In the genomic region with DNA sequence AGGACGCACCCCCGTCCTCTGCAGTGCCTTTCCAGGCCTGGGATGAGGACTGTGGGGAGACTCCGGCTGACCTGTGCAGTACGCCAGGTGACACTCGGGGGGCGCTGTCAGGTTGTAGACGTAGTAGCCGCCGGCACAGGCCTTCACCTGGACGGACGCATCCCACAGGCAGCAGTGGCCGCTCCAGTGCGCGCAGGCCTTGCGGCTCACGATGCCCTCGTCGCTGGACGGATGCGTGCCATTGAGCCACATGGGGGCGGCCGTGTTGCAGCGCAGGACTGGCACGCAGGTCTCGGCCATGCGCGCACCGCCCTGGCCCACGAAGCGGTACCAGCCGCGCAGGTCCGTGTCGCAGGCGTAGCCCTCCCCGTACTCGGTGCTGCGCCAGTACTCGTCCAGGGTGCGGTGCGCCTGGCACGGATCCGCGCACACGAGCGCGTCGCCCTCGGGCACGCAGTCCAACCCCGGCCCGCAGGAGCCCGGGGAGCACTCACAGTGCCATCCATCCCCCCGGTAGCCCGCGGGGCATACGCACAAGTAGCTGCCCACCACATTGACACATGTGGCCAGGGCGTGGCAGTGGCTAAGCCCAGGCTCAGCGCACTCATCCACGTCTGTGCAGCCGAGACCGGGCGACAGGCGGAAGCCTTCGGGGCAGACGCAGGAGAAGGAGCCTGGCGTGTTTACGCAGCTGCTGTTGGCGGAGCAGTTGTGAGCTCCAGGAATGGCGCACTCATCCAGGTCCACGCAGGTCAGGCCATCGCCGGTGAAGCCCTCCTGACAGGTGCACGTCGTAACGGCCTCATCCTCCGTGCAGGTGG, we compare ENCODE assay signal across 1 cellular context.
A peak's percentile ranks its signal among the peaks of the same experiment; 100 is the strongest.
TF ChIP-seq lines count a peak whose summit lies in the region.

No MANE protein-coding gene starts in this region.

TF ChIP-seq in HepG2, 621 proteins besides CTCF, POLR2A, EP300 and RAD21 (continues in another document):
- no peak for TF ChIP-seq ZNF577 (CRISPR knock-in tag; IDR thresholded peaks at IDR 0.05; ENCODE audit: borderline replicate concordance, low read depth)
- TF ChIP-seq DR1 (CRISPR knock-in tag; IDR thresholded peaks at IDR 0.05) = peak; percentile 38; the same call in 1 of the 2 replicates
- no peak for TF ChIP-seq ZNF788 (CRISPR knock-in tag; IDR thresholded peaks at IDR 0.05; ENCODE audit: borderline replicate concordance)
- TF ChIP-seq CBX1 (IDR thresholded peaks at IDR 0.05; ENCODE audit: low read depth) = no peak
- TF ChIP-seq ONECUT2 (CRISPR knock-in tag; IDR thresholded peaks at IDR 0.05) = no peak
- no peak for TF ChIP-seq FOXP1 (IDR thresholded peaks at IDR 0.05)
- TF ChIP-seq FOXP1 (CRISPR knock-in tag; IDR thresholded peaks at IDR 0.05) = no peak
- TF ChIP-seq, protein P1, sequence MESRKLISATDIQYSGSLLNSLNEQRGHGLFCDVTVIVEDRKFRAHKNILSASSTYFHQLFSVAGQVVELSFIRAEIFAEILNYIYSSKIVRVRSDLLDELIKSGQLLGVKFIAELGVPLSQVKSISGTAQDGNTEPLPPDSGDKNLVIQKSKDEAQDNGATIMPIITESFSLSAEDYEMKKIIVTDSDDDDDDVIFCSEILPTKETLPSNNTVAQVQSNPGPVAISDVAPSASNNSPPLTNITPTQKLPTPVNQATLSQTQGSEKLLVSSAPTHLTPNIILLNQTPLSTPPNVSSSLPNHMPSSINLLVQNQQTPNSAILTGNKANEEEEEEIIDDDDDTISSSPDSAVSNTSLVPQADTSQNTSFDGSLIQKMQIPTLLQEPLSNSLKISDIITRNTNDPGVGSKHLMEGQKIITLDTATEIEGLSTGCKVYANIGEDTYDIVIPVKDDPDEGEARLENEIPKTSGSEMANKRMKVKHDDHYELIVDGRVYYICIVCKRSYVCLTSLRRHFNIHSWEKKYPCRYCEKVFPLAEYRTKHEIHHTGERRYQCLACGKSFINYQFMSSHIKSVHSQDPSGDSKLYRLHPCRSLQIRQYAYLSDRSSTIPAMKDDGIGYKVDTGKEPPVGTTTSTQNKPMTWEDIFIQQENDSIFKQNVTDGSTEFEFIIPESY (CRISPR knock-in tag; IDR thresholded peaks at IDR 0.05) = peak; percentile 23; the same call in 1 of the 2 replicates
- no peak for TF ChIP-seq HOXD1 (CRISPR knock-in tag; IDR thresholded peaks at IDR 0.05)
- peak; percentile 78; the same call in 1 of the 2 replicates for TF ChIP-seq ZNF800 (CRISPR knock-in tag; IDR thresholded peaks at IDR 0.05)
- peak; percentile 50 for TF ChIP-seq ZNF407 (CRISPR knock-in tag; IDR thresholded peaks at IDR 0.05; ENCODE audit: not compliant biosample characterization)
- TF ChIP-seq ZNF562 (CRISPR knock-in tag; IDR thresholded peaks at IDR 0.05; ENCODE audit: borderline replicate concordance) = no peak
- TF ChIP-seq, protein P2, sequence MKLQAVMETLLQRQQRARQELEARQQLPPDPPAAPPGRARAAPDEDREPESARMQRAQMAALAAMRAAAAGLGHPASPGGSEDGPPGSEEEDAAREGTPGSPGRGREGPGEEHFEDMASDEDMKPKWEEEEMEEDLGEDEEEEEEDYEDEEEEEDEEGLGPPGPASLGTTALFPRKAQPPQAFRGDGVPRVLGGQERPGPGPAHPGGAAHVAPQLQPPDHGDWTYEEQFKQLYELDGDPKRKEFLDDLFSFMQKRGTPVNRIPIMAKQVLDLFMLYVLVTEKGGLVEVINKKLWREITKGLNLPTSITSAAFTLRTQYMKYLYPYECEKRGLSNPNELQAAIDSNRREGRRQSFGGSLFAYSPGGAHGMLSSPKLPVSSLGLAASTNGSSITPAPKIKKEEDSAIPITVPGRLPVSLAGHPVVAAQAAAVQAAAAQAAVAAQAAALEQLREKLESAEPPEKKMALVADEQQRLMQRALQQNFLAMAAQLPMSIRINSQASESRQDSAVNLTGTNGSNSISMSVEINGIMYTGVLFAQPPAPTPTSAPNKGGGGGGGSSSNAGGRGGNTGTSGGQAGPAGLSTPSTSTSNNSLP (IDR thresholded peaks at IDR 0.05; ENCODE audit: low read depth, low read length) = no peak
- TF ChIP-seq NKX3-1 (CRISPR knock-in tag; IDR thresholded peaks at IDR 0.05) = no peak
- TF ChIP-seq YEATS2 (CRISPR knock-in tag; IDR thresholded peaks at IDR 0.05; ENCODE audit: borderline replicate concordance) = no peak
- TF ChIP-seq GLMP (CRISPR knock-in tag; IDR thresholded peaks at IDR 0.05; ENCODE audit: borderline replicate concordance) = no peak
- TF ChIP-seq NR1H2 (CRISPR knock-in tag; IDR thresholded peaks at IDR 0.05; ENCODE audit: borderline replicate concordance, low read depth) = no peak
- TF ChIP-seq ZNF225 (CRISPR knock-in tag; IDR thresholded peaks at IDR 0.05) = 0 out of 2 replicates have a peak, but pooled peaks have one; percentile 43
- TF ChIP-seq ZSCAN29 (CRISPR knock-in tag; conservative IDR thresholded peaks at IDR 0.05) = no peak
- TF ChIP-seq, protein P3, sequence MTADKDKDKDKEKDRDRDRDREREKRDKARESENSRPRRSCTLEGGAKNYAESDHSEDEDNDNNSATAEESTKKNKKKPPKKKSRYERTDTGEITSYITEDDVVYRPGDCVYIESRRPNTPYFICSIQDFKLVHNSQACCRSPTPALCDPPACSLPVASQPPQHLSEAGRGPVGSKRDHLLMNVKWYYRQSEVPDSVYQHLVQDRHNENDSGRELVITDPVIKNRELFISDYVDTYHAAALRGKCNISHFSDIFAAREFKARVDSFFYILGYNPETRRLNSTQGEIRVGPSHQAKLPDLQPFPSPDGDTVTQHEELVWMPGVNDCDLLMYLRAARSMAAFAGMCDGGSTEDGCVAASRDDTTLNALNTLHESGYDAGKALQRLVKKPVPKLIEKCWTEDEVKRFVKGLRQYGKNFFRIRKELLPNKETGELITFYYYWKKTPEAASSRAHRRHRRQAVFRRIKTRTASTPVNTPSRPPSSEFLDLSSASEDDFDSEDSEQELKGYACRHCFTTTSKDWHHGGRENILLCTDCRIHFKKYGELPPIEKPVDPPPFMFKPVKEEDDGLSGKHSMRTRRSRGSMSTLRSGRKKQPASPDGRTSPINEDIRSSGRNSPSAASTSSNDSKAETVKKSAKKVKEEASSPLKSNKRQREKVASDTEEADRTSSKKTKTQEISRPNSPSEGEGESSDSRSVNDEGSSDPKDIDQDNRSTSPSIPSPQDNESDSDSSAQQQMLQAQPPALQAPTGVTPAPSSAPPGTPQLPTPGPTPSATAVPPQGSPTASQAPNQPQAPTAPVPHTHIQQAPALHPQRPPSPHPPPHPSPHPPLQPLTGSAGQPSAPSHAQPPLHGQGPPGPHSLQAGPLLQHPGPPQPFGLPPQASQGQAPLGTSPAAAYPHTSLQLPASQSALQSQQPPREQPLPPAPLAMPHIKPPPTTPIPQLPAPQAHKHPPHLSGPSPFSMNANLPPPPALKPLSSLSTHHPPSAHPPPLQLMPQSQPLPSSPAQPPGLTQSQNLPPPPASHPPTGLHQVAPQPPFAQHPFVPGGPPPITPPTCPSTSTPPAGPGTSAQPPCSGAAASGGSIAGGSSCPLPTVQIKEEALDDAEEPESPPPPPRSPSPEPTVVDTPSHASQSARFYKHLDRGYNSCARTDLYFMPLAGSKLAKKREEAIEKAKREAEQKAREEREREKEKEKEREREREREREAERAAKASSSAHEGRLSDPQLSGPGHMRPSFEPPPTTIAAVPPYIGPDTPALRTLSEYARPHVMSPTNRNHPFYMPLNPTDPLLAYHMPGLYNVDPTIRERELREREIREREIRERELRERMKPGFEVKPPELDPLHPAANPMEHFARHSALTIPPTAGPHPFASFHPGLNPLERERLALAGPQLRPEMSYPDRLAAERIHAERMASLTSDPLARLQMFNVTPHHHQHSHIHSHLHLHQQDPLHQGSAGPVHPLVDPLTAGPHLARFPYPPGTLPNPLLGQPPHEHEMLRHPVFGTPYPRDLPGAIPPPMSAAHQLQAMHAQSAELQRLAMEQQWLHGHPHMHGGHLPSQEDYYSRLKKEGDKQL (CRISPR knock-in tag; IDR thresholded peaks at IDR 0.05; ENCODE audit: low read depth) = no peak
- TF ChIP-seq ZMYM2 (CRISPR knock-in tag; IDR thresholded peaks at IDR 0.05) = no peak
- TF ChIP-seq LCORL (IDR thresholded peaks at IDR 0.05) = no peak
- TF ChIP-seq LCORL (CRISPR knock-in tag; IDR thresholded peaks at IDR 0.05) = no peak
- no peak for TF ChIP-seq ZNF264 (CRISPR knock-in tag; IDR thresholded peaks at IDR 0.05)
- peak; percentile 11; the same call in 1 of the 2 replicates for TF ChIP-seq POGZ (CRISPR knock-in tag; IDR thresholded peaks at IDR 0.05)
- peak; percentile 51 for TF ChIP-seq MYC (CRISPR knock-in tag; IDR thresholded peaks at IDR 0.05; ENCODE audit: borderline replicate concordance)
- TF ChIP-seq, protein P4, sequence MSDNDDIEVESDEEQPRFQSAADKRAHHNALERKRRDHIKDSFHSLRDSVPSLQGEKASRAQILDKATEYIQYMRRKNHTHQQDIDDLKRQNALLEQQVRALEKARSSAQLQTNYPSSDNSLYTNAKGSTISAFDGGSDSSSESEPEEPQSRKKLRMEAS (IDR thresholded peaks at IDR 0.05) = peak; percentile 53; the same call in 1 of the 2 replicates
- no peak for TF ChIP-seq ZNF207 (IDR thresholded peaks at IDR 0.05; ENCODE audit: borderline replicate concordance)
- TF ChIP-seq ZNF672 (CRISPR knock-in tag; IDR thresholded peaks at IDR 0.05) = no peak
- TF ChIP-seq ETV6 (CRISPR knock-in tag; conservative IDR thresholded peaks at IDR 0.05) = no peak
- TF ChIP-seq ZFYVE20 (CRISPR knock-in tag; IDR thresholded peaks at IDR 0.05; ENCODE audit: borderline replicate concordance, low read depth) = no peak
- TF ChIP-seq ZNF839 (CRISPR knock-in tag; IDR thresholded peaks at IDR 0.05; ENCODE audit: borderline replicate concordance) = no peak
